ENCODE assay signal across 9 cellular contexts in the genomic region with DNA sequence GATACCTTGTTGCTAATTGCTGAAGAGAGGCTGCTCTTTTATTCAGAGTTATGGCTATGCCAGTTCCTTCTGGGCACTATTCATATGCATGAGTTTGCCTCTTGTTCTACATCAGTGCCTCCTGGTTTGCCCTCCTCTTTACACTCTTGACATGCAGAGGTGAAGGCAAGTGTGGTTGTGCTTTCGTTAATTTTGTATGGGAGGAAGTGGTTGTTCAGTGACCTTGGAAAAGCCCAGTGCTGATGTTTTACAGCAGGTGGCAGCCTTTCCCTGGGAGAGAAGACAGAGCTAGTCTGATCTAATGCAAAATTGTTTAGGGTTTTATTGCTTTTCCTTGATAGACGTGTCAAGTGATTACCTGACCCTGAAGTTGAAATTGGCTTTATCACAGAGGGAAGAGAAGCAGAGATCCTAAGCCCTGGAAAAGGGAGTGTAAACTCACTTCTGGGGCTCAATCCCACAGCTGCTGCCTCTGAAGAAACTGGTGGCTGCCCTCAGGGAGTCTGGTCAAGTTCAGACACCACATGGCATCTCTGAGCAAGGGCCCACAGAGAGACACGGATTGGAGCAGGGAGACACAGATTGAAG. TPM values are rescaled to one million over a fixed set of nuclear protein-coding genes. Genes with fewer than 3 reads are reported as not detected.
DNase-seq lines count a peak whose midpoint lies in the region; ATAC-seq and TF ChIP-seq lines count a peak whose summit lies in the region.
"Had no signal": no experiment of that assay in that cellular context is flagged by ENCODE, and none has a peak within 500 bp of the region (broad histone marks: within the 10 kb centered on the region; RNA-seq: fewer than 3 reads in every experiment).

No MANE protein-coding gene starts in this region.

- intact Hi-C loops in head of caudate nucleus (cut with DNase I) = loop anchor here (2.0 to 10.0 kb wide), 3 partner anchors 95 to 435 kb away; a partner anchor contains a TSS

- DNase-seq in HFF-Myc (ENCODE audit: extremely low read depth, low read depth) = peak; percentile 51
- peak; percentile 15 for DNase-seq in NCI-H1092 (lab: John Stamatoyannopoulos, UW)
- peak; percentile 48 to 90 (median 78) for DNase-seq in head of caudate nucleus
- DNase-seq in renal cortical epithelial cell (ENCODE audit: low read depth) = peak; percentile 82
- DNase-seq in GOT3 (lab: John Stamatoyannopoulos, UW) = no peak

- H3K27ac Mint-ChIP-seq in activated naive CD4-positive, alpha-beta T cell treated with anti-CD3 and anti-CD28 coated beads, Interleukin-2, amount 50 U/mL, for 24 hours = peak overlapping the region; percentile 75

- H3K9me3 Mint-ChIP-seq in activated naive CD4-positive, alpha-beta T cell treated with anti-CD3 and anti-CD28 coated beads, Interleukin-2, amount 50 U/mL, for 24 hours = no peaks in the 10 kb centered on the region

- no peaks in the 10 kb centered on the region for H3K27me3 Mint-ChIP-seq in activated naive CD4-positive, alpha-beta T cell treated with anti-CD3 and anti-CD28 coated beads, Interleukin-2, amount 50 U/mL, for 24 hours

- peaks cover 40% of the 10 kb centered on the region for H3K4me1 Mint-ChIP-seq in activated naive CD4-positive, alpha-beta T cell treated with anti-CD3 and anti-CD28 coated beads, Interleukin-2, amount 50 U/mL, for 24 hours

- no peaks in the 10 kb centered on the region for H3K36me3 Mint-ChIP-seq in activated naive CD4-positive, alpha-beta T cell treated with anti-CD3 and anti-CD28 coated beads, Interleukin-2, amount 50 U/mL, for 24 hours

- H3K4me3 ChIP-seq in HFF-Myc (replicated peaks; ENCODE audit: low read depth, low read length) = no peak overlapping the region
- H3K4me3 ChIP-seq: skin epidermis had no signal

- peak; percentile 99 for ATAC-seq in SK-N-SH treated with all-trans-retinoic acid at 6 μM for 48 hours

- peak overlapping the region; percentile 9 for H3K4me3 Mint-ChIP-seq in activated naive CD4-positive, alpha-beta T cell treated with anti-CD3 and anti-CD28 coated beads, Interleukin-2, amount 50 U/mL, for 24 hours

- TF ChIP-seq CTCF in GM12801 (IDR thresholded peaks at IDR 0.05; ENCODE audit: extremely low read depth, insufficient read length) (peak; percentile 32), HFF-Myc (IDR thresholded peaks at IDR 0.05; ENCODE audit: low read depth, low read length, missing control alignments) (peak; percentile 86)

TF ChIP-seq in SK-N-SH treated with all-trans-retinoic acid at 6 μM for 48 hours, 23 proteins besides CTCF, POLR2A, EP300 and RAD21:
- TF ChIP-seq, protein P1, sequence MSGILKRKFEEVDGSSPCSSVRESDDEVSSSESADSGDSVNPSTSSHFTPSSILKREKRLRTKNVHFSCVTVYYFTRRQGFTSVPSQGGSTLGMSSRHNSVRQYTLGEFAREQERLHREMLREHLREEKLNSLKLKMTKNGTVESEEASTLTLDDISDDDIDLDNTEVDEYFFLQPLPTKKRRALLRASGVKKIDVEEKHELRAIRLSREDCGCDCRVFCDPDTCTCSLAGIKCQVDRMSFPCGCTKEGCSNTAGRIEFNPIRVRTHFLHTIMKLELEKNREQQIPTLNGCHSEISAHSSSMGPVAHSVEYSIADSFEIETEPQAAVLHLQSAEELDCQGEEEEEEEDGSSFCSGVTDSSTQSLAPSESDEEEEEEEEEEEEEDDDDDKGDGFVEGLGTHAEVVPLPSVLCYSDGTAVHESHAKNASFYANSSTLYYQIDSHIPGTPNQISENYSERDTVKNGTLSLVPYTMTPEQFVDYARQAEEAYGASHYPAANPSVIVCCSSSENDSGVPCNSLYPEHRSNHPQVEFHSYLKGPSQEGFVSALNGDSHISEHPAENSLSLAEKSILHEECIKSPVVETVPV (CRISPR knock-in tag; IDR thresholded peaks at IDR 0.05) = no peak
- TF ChIP-seq ZNF8 (CRISPR knock-in tag; IDR thresholded peaks at IDR 0.05) (no peak), ZFP3 (CRISPR knock-in tag; IDR thresholded peaks at IDR 0.05) (0 out of 2 replicates have a peak, but pooled peaks have one; percentile 21), ZFP30 (CRISPR knock-in tag; IDR thresholded peaks at IDR 0.05) (no peak)
TF ChIP-seq in SK-N-SH treated with all-trans-retinoic acid at 6 μM for 48 hours: peak in this region for 1.

RNA-seq across cellular contexts. Expression of a gene that starts 30.5 kb away (rescaled TPM):
- 31.8 and 34.8 TPM in 2 replicates for total RNA-seq in renal cortical epithelial cell
